Comparison of ENCODE assay signal across 1 cellular context in genomic region chr13:23667750-23668149, GRCh38.
TF ChIP-seq lines count a peak whose summit lies in the region.

No MANE protein-coding gene starts in this region.

TF ChIP-seq in HCT116, 20 proteins besides CTCF, POLR2A, EP300 and RAD21:
- no peak for TF ChIP-seq REST (IDR thresholded peaks at IDR 0.05; ENCODE audit: low read depth)
- TF ChIP-seq YY1 (IDR thresholded peaks at IDR 0.05; ENCODE audit: extremely low read depth, insufficient replicate concordance, low read depth, low read length) = no peak
- no peak for TF ChIP-seq MAX (IDR thresholded peaks at IDR 0.05)
- TF ChIP-seq ATF3 (IDR thresholded peaks at IDR 0.05) = no peak
- TF ChIP-seq TCF7L2 (IDR thresholded peaks at IDR 0.05; ENCODE audit: borderline replicate concordance, extremely low read depth, insufficient read depth, insufficient read length) = no peak
- TF ChIP-seq POLR2AphosphoS5 (IDR thresholded peaks at IDR 0.05; ENCODE audit: low read depth, low read length) = no peak
- no peak for TF ChIP-seq EZH2 (IDR thresholded peaks at IDR 0.05)
- no peak for TF ChIP-seq EZH2phosphoT487 (IDR thresholded peaks at IDR 0.05; ENCODE audit: borderline replicate concordance)
- no peak for TF ChIP-seq CEBPB (IDR thresholded peaks at IDR 0.05; ENCODE audit: low read depth)
- no peak for TF ChIP-seq ZNF274 (IDR thresholded peaks at IDR 0.05; ENCODE audit: low read depth, low read length)
- TF ChIP-seq ELF1 (IDR thresholded peaks at IDR 0.05; ENCODE audit: borderline replicate concordance, low read depth) = no peak
- no peak for TF ChIP-seq JUND (IDR thresholded peaks at IDR 0.05)
- TF ChIP-seq EGR1 (IDR thresholded peaks at IDR 0.05; ENCODE audit: low read depth) = no peak
- TF ChIP-seq SRF (IDR thresholded peaks at IDR 0.05; ENCODE audit: low read depth) = no peak
- TF ChIP-seq ZFX (IDR thresholded peaks at IDR 0.05) = no peak
- no peak for TF ChIP-seq FOSL1 (IDR thresholded peaks at IDR 0.05; ENCODE audit: low read depth)
